26 cellular contexts compared by ENCODE assay signal in the genomic region with DNA sequence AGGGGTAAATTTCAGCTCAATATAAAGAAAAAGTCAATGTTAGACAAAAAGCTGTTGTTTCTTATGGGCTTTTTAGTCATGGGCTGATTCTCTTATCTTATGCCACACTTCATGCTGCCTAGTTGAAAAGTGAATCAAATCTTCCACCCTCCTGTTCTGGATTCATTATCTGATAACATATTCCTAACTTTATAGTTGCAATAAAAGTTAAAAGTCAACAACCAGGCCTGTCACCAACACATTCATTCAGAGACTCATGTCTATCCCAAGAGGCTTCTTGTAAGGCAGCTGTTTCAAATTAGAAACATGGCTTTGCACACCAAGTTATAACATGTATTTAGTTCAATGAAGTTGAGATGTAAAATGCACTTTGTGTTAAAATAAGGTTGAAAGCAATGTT.
"Had no signal": no experiment of that assay in that cellular context is flagged by ENCODE, and none has a peak within 500 bp of the region (broad histone marks: within the 10 kb centered on the region; RNA-seq: fewer than 3 reads in every experiment).

No MANE protein-coding gene starts in this region.

- H3K4me3 ChIP-seq: heart left ventricle, lower lobe of right lung, right lobe of liver, stomach, tibial artery, upper lobe of right lung had no signal

- H3K4me1 Mint-ChIP-seq: activated CD4-positive, alpha-beta T cell treated with anti-CD3 and anti-CD28 coated beads, Interleukin-2, amount 10 ng/mL, durations not matched to agents 24 days and 14 days; activated naive CD4-positive, alpha-beta T cell treated with anti-CD3 and anti-CD28 coated beads, Interleukin-2, amount 10 ng/mL, durations not matched to agents 7 days and 5 days; activated naive CD8-positive, alpha-beta T cell treated with anti-CD3 and anti-CD28 coated beads, Interleukin-2, amount 10 ng/mL, durations not matched to agents 7 days and 5 days; stimulated activated naive B cell treated with anti-CD40 and anti-IgM and Interleukin-4, amounts not matched to agents 10 μg/mL and 1 μg/mL and 100 μg/mL, for 72 hours; T-helper 17 cell had no signal

- DNase-seq: activated CD4-positive, alpha-beta memory T cell treated with anti-CD3 and anti-CD28 coated beads, Interleukin-2, amount 10 ng/mL, durations not matched to agents 7 days and 5 days; activated CD4-positive, alpha-beta T cell treated with anti-CD3 and anti-CD28 coated beads, Interleukin-2, amount 10 ng/mL, durations not matched to agents 24 days and 14 days; activated CD4-positive, CD25-positive, alpha-beta regulatory T cell treated with anti-CD3 and anti-CD28 coated beads, Interleukin-2, amount 50 U/mL, for 72 hours; activated CD8-positive, alpha-beta memory T cell treated with anti-CD3 and anti-CD28 coated beads, Interleukin-2, amount 50 U/mL, for 48 hours; activated gamma-delta T cell; activated naive CD4-positive, alpha-beta T cell treated with anti-CD3 and anti-CD28 coated beads, Interleukin-2, amount 10 ng/mL, durations not matched to agents 7 days and 5 days; activated naive CD8-positive, alpha-beta T cell treated with anti-CD3 and anti-CD28 coated beads, Interleukin-2, amount 10 ng/mL, durations not matched to agents 7 days and 5 days; activated T-cell treated with anti-CD3 and anti-CD28 coated beads, Interleukin-2, amount 50 U/mL, for 24 hours; amniotic stem cell; cortex of kidney; effector memory CD8-positive, alpha-beta T cell; foreskin keratinocyte; heart left ventricle; lower lobe of right lung; mesendoderm; right lobe of liver; stimulated activated CD4-positive, alpha-beta T cell treated with anti-CD3 and anti-CD28 coated beads, Interleukin-12 subunit alpha, Interleukin-12 subunit beta, amount 100 ng/mL, for 4 hours; stimulated activated CD4-positive, alpha-beta T cell treated with anti-CD3 and anti-CD28 coated beads, Interleukin-4, amount 100 ng/mL, for 24 hours; stimulated activated naive B cell treated with anti-CD40 and anti-IgM and Interleukin-4, amounts not matched to agents 10 μg/mL and 1 μg/mL and 100 μg/mL, for 72 hours; stomach; T-helper 17 cell; T1000; tibial artery; upper lobe of right lung; WERI-Rb-1 had no signal

- H3K27ac ChIP-seq: foreskin keratinocyte, heart left ventricle, lower lobe of right lung, right lobe of liver, stomach, tibial artery, upper lobe of right lung, WERI-Rb-1 had no signal

- H3K9me3 ChIP-seq: heart left ventricle, lower lobe of right lung, right lobe of liver, stomach, tibial artery, upper lobe of right lung had no signal

- H3K36me3 Mint-ChIP-seq: activated naive CD4-positive, alpha-beta T cell treated with anti-CD3 and anti-CD28 coated beads, Interleukin-2, amount 10 ng/mL, durations not matched to agents 7 days and 5 days; activated naive CD8-positive, alpha-beta T cell treated with anti-CD3 and anti-CD28 coated beads, Interleukin-2, amount 10 ng/mL, durations not matched to agents 7 days and 5 days; natural killer cell treated with Interleukin-12 subunit alpha and Interleukin-12 subunit beta and Interleukin-15 and Interleukin-18, amount 100 ng/mL, for 72 hours; stimulated activated naive B cell treated with anti-CD40 and anti-IgM and Interleukin-4, amounts not matched to agents 10 μg/mL and 1 μg/mL and 100 μg/mL, for 72 hours had no signal

- H3K4me1 ChIP-seq: foreskin keratinocyte, lower lobe of right lung, right lobe of liver, upper lobe of right lung had no signal

- H3K9me3 Mint-ChIP-seq: activated CD4-positive, alpha-beta memory T cell treated with anti-CD3 and anti-CD28 coated beads, Interleukin-2, amount 10 ng/mL, durations not matched to agents 7 days and 5 days; activated CD4-positive, alpha-beta T cell treated with anti-CD3 and anti-CD28 coated beads, Interleukin-2, amount 10 ng/mL, durations not matched to agents 24 days and 14 days; activated naive CD4-positive, alpha-beta T cell treated with anti-CD3 and anti-CD28 coated beads, Interleukin-2, amount 10 ng/mL, durations not matched to agents 7 days and 5 days; activated naive CD8-positive, alpha-beta T cell treated with anti-CD3 and anti-CD28 coated beads, Interleukin-2, amount 10 ng/mL, durations not matched to agents 7 days and 5 days; activated T-cell treated with anti-CD3 and anti-CD28 coated beads, Interleukin-2, amount 50 U/mL, for 24 hours; effector memory CD8-positive, alpha-beta T cell; natural killer cell treated with Interleukin-12 subunit alpha and Interleukin-12 subunit beta and Interleukin-15 and Interleukin-18, amount 100 ng/mL, for 72 hours; stimulated activated naive B cell treated with anti-CD40 and anti-IgM and Interleukin-4, amounts not matched to agents 10 μg/mL and 1 μg/mL and 100 μg/mL, for 72 hours had no signal

- H3K27ac Mint-ChIP-seq: activated CD4-positive, alpha-beta memory T cell treated with anti-CD3 and anti-CD28 coated beads, Interleukin-2, amount 10 ng/mL, durations not matched to agents 7 days and 5 days; activated CD4-positive, alpha-beta T cell treated with anti-CD3 and anti-CD28 coated beads, Interleukin-2, amount 10 ng/mL, durations not matched to agents 24 days and 14 days; activated naive CD4-positive, alpha-beta T cell treated with anti-CD3 and anti-CD28 coated beads, Interleukin-2, amount 10 ng/mL, durations not matched to agents 7 days and 5 days; activated naive CD8-positive, alpha-beta T cell treated with anti-CD3 and anti-CD28 coated beads, Interleukin-2, amount 10 ng/mL, durations not matched to agents 7 days and 5 days; activated T-cell treated with anti-CD3 and anti-CD28 coated beads, Interleukin-2, amount 50 U/mL, for 24 hours; effector memory CD8-positive, alpha-beta T cell; natural killer cell treated with Interleukin-12 subunit alpha and Interleukin-12 subunit beta and Interleukin-15 and Interleukin-18, amount 100 ng/mL, for 72 hours; stimulated activated naive B cell treated with anti-CD40 and anti-IgM and Interleukin-4, amounts not matched to agents 10 μg/mL and 1 μg/mL and 100 μg/mL, for 72 hours; T-helper 17 cell had no signal

- H3K27me3 ChIP-seq: heart left ventricle, right lobe of liver, stomach, tibial artery, upper lobe of right lung had no signal

- H3K4me3 Mint-ChIP-seq: activated CD4-positive, alpha-beta memory T cell treated with anti-CD3 and anti-CD28 coated beads, Interleukin-2, amount 10 ng/mL, durations not matched to agents 7 days and 5 days; activated CD4-positive, alpha-beta T cell treated with anti-CD3 and anti-CD28 coated beads, Interleukin-2, amount 10 ng/mL, durations not matched to agents 24 days and 14 days; activated naive CD4-positive, alpha-beta T cell treated with anti-CD3 and anti-CD28 coated beads, Interleukin-2, amount 10 ng/mL, durations not matched to agents 7 days and 5 days; activated naive CD8-positive, alpha-beta T cell treated with anti-CD3 and anti-CD28 coated beads, Interleukin-2, amount 10 ng/mL, durations not matched to agents 7 days and 5 days; activated T-cell treated with anti-CD3 and anti-CD28 coated beads, Interleukin-2, amount 50 U/mL, for 24 hours; effector memory CD8-positive, alpha-beta T cell; natural killer cell treated with Interleukin-12 subunit alpha and Interleukin-12 subunit beta and Interleukin-15 and Interleukin-18, amount 100 ng/mL, for 72 hours; stimulated activated naive B cell treated with anti-CD40 and anti-IgM and Interleukin-4, amounts not matched to agents 10 μg/mL and 1 μg/mL and 100 μg/mL, for 72 hours; T-helper 17 cell had no signal

- H3K27me3 Mint-ChIP-seq: activated CD4-positive, alpha-beta T cell treated with anti-CD3 and anti-CD28 coated beads, Interleukin-2, amount 10 ng/mL, durations not matched to agents 24 days and 14 days; activated naive CD4-positive, alpha-beta T cell treated with anti-CD3 and anti-CD28 coated beads, Interleukin-2, amount 10 ng/mL, durations not matched to agents 7 days and 5 days had no signal

- H3K36me3 ChIP-seq: heart left ventricle, lower lobe of right lung, right lobe of liver, stomach, tibial artery, upper lobe of right lung, WERI-Rb-1 had no signal
